Comparison of ENCODE assay signal across 15 cellular contexts in the genomic region with DNA sequence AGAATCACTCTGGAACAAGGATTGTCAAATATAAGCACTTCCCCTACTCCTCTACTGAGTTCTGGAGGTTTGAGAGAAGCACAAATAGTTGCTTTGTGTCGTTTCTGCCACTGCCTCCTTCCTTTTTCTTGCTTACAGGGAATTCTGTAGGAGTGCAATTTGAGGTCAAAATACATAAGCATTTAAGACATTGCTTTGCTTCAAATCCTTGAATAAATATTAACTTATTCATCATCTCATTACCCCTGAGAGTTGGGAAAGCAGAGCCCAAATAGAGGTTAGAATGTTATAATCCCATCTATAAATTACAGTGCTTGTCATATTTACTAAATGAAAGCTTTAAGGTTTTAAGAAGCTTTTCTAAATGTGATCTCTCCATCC.
DNase-seq lines count a peak whose midpoint lies in the region; ATAC-seq and TF ChIP-seq lines count a peak whose summit lies in the region.
"Had no signal": no experiment of that assay in that cellular context is flagged by ENCODE, and none has a peak within 500 bp of the region (broad histone marks: within the 10 kb centered on the region; RNA-seq: fewer than 3 reads in every experiment).

No MANE protein-coding gene starts in this region.

- H3K18ac ChIP-seq in trophoblast cell (ENCODE audit: low read length): no peak overlapping the region

- H3K36me3 ChIP-seq in BLaER1 treated with 17β-estradiol and CSF1 and Interleukin-3, amounts not matched to agents 10 nM and 100 nM: no peaks in the 10 kb centered on the region
- no peaks in the 10 kb centered on the region for H3K36me3 ChIP-seq in trophoblast cell (ENCODE audit: control insufficient read depth in 1 of 2, insufficient read depth in 2 of 2, low read length in 2 of 2)
- H3K36me3 ChIP-seq: spleen, WERI-Rb-1 had no signal

- no peak overlapping the region for H3K23ac ChIP-seq in trophoblast cell (ENCODE audit: low read length)

- peak overlapping the region; percentile 63 for H4K8ac ChIP-seq in trophoblast cell (ENCODE audit: low read depth, low read length)

- H4K20me1 ChIP-seq in BLaER1 treated with 17β-estradiol and CSF1 and Interleukin-3, amounts not matched to agents 10 nM and 100 nM: no peaks in the 10 kb centered on the region

- H3K4me3 ChIP-seq in BLaER1 treated with 17β-estradiol and CSF1 and Interleukin-3, amounts not matched to agents 10 nM and 100 nM: no peak overlapping the region
- H3K4me3 ChIP-seq in fibroblast of the aortic adventitia (ENCODE audit: low read depth, low read length) (no peak overlapping the region), trophoblast cell (ENCODE audit: low read depth, low read length) (no peak overlapping the region)
- H3K4me3 ChIP-seq: spleen had no signal

- H3K27me3 ChIP-seq in BLaER1 treated with 17β-estradiol and CSF1 and Interleukin-3, amounts not matched to agents 10 nM and 100 nM: no peaks in the 10 kb centered on the region
- no peaks in the 10 kb centered on the region for H3K27me3 ChIP-seq in trophoblast cell (ENCODE audit: insufficient read depth, low read length)
- H3K27me3 ChIP-seq: spleen had no signal

- H2AK5ac ChIP-seq in trophoblast cell (ENCODE audit: low read length): peak overlapping the region; percentile 32

- peaks cover 4% of the 10 kb centered on the region for H3K79me2 ChIP-seq in trophoblast cell (ENCODE audit: control insufficient read depth, insufficient read depth, low read length, poor library complexity)

- H3K27ac Mint-ChIP-seq in activated T-helper 17 cell treated with anti-CD3 and anti-CD28 coated beads, Interleukin-2, amount 50 U/mL, for 72 hours: no peak overlapping the region
- H3K27ac Mint-ChIP-seq: effector memory CD8-positive, alpha-beta T cell had no signal

- H3K27ac ChIP-seq in BLaER1 treated with 17β-estradiol and CSF1 and Interleukin-3, amounts not matched to agents 10 nM and 100 nM: peak overlapping the region in 6 of 11 experiments; percentile 25 to 77 (median 72); a peak in 12 of 22 replicates
- peak overlapping the region; percentile 87 for H3K27ac ChIP-seq in trophoblast cell (ENCODE audit: low read depth, low read length)
- H3K27ac ChIP-seq: WERI-Rb-1 had no signal

- no peaks in the 10 kb centered on the region for H3K36me3 Mint-ChIP-seq in activated T-helper 17 cell treated with anti-CD3 and anti-CD28 coated beads, Interleukin-2, amount 50 U/mL, for 72 hours (ENCODE audit: low read depth)
- H3K36me3 Mint-ChIP-seq: naive thymus-derived CD4-positive, alpha-beta T cell had no signal

- peak overlapping the region in 5 of 11 experiments; percentile 13 to 53 (median 24); a peak in 5 of 22 replicates for H3K9ac ChIP-seq in BLaER1 treated with 17β-estradiol and CSF1 and Interleukin-3, amounts not matched to agents 10 nM and 100 nM
- no peak overlapping the region for H3K9ac ChIP-seq in trophoblast cell (ENCODE audit: low read length)

- H2BK120ac ChIP-seq in trophoblast cell (ENCODE audit: insufficient read depth, low read length, poor library complexity): peak overlapping the region; percentile 54

- DNase-seq in SK-MEL-5 (ENCODE audit: low read depth, low spot score) (peak; percentile 11), fibroblast of the aortic adventitia (ENCODE audit: low read depth) (peak; percentile 67), trophoblast cell (no peak), activated gamma-delta T cell (lab: John Stamatoyannopoulos, UW) (no peak)
- DNase-seq: anterior cingulate cortex; effector memory CD8-positive, alpha-beta T cell; naive thymus-derived CD4-positive, alpha-beta T cell; NCI-H226; SHP77 treated with DMSO at 0.1 percent for 48 hours; spleen; WERI-Rb-1 had no signal

- H2BK12ac ChIP-seq in trophoblast cell (ENCODE audit: low read length): peak overlapping the region; percentile 65

- no peaks in the 10 kb centered on the region for H3K9me3 Mint-ChIP-seq in activated T-helper 17 cell treated with anti-CD3 and anti-CD28 coated beads, Interleukin-2, amount 50 U/mL, for 72 hours
- H3K9me3 Mint-ChIP-seq: effector memory CD8-positive, alpha-beta T cell had no signal

- peaks cover 25% of the 10 kb centered on the region for H3K79me1 ChIP-seq in trophoblast cell (ENCODE audit: low read length)

- ATAC-seq in HG03175 (IDR thresholded peaks at IDR 0.05; ENCODE audit: unreplicated experiment) (no peak), GM18502 (IDR thresholded peaks at IDR 0.05; ENCODE audit: poor library complexity, unreplicated experiment) (no peak)
- ATAC-seq in activated T-helper 17 cell treated with anti-CD3 and anti-CD28 coated beads, Interleukin-2, amount 50 U/mL, for 72 hours (replicated peaks): no peak
- ATAC-seq: effector memory CD8-positive, alpha-beta T cell; naive thymus-derived CD4-positive, alpha-beta T cell had no signal

- peak overlapping the region; percentile 71 for H3K14ac ChIP-seq in trophoblast cell (ENCODE audit: low read length)

- H3K4me2 ChIP-seq in BLaER1 treated with 17β-estradiol and CSF1 and Interleukin-3, amounts not matched to agents 10 nM and 100 nM: peak overlapping the region in 7 of 11 experiments; percentile 2 to 87 (median 80); a peak in 11 of 22 replicates
- H3K4me2 ChIP-seq in trophoblast cell (ENCODE audit: low read length): no peak overlapping the region

- peaks cover 0 to 90% (median 37%) of the 10 kb centered on the region in 10 experiments; a peak in 14 of 20 replicates for H3K4me1 ChIP-seq in BLaER1 treated with 17β-estradiol and CSF1 and Interleukin-3, amounts not matched to agents 10 nM and 100 nM
- peaks cover 1 to 9% of the 10 kb centered on the region in 2 experiments for H3K4me1 ChIP-seq in trophoblast cell (ENCODE audit: control insufficient read depth in 1 of 2, insufficient read depth in 2 of 2, low read length in 2 of 2)

- no peak overlapping the region for H3K4ac ChIP-seq in trophoblast cell (ENCODE audit: low read depth, low read length)

- no peak overlapping the region for H2AFZ ChIP-seq in trophoblast cell (ENCODE audit: insufficient read depth, low read length, poor library complexity)

- no peak for TF ChIP-seq CTCF in fibroblast of the aortic adventitia (IDR thresholded peaks at IDR 0.05; ENCODE audit: insufficient read depth, low read length)

- no peaks in the 10 kb centered on the region for H3K4me1 Mint-ChIP-seq in activated T-helper 17 cell treated with anti-CD3 and anti-CD28 coated beads, Interleukin-2, amount 50 U/mL, for 72 hours

- in situ Hi-C loops in SK-MEL-5 (cut with HindIII; ENCODE audit: low pct_unique_long_range_greater_than_20kb, low sequenced_read_pairs): no loop called here

- no CpG with 5 or more reads among the region's 1 CpG for WGBS in trophoblast cell (ENCODE audit: extremely low coverage, insufficient coverage, insufficient read length)

- peak overlapping the region; percentile 86 for H4K91ac ChIP-seq in trophoblast cell (ENCODE audit: low read depth, low read length)

- H3K4me3 Mint-ChIP-seq in activated T-helper 17 cell treated with anti-CD3 and anti-CD28 coated beads, Interleukin-2, amount 50 U/mL, for 72 hours: no peak overlapping the region
- H3K4me3 Mint-ChIP-seq: effector memory CD8-positive, alpha-beta T cell; naive thymus-derived CD4-positive, alpha-beta T cell had no signal

- H3K9me3 ChIP-seq in BLaER1 treated with 17β-estradiol and CSF1 and Interleukin-3, amounts not matched to agents 10 nM and 100 nM (replicated peaks in 1 of 11): no peaks in the 10 kb centered on the region
- no peaks in the 10 kb centered on the region for H3K9me3 ChIP-seq in trophoblast cell (ENCODE audit: insufficient read depth, low read depth, low read length)
- H3K9me3 ChIP-seq: spleen had no signal

- no peak overlapping the region for H4K12ac ChIP-seq in trophoblast cell (ENCODE audit: low read depth, low read length)

- H2BK5ac ChIP-seq in trophoblast cell (ENCODE audit: low read depth, low read length, poor library complexity): peak overlapping the region; percentile 89

- peaks cover 9% of the 10 kb centered on the region for H3K27me3 Mint-ChIP-seq in activated T-helper 17 cell treated with anti-CD3 and anti-CD28 coated beads, Interleukin-2, amount 50 U/mL, for 72 hours

Comparison
In these comparisons a context has a peak if more than half of its experiments do, and no peak if none do; other contexts are left out.
1. DNase-seq: peak in SK-MEL-5 (single experiment) and fibroblast of the aortic adventitia (single experiment); none in trophoblast cell (0 of 2) and activated gamma-delta T cell (single experiment).